Comparison of ENCODE assay signal across 8 cellular contexts in the genomic region with DNA sequence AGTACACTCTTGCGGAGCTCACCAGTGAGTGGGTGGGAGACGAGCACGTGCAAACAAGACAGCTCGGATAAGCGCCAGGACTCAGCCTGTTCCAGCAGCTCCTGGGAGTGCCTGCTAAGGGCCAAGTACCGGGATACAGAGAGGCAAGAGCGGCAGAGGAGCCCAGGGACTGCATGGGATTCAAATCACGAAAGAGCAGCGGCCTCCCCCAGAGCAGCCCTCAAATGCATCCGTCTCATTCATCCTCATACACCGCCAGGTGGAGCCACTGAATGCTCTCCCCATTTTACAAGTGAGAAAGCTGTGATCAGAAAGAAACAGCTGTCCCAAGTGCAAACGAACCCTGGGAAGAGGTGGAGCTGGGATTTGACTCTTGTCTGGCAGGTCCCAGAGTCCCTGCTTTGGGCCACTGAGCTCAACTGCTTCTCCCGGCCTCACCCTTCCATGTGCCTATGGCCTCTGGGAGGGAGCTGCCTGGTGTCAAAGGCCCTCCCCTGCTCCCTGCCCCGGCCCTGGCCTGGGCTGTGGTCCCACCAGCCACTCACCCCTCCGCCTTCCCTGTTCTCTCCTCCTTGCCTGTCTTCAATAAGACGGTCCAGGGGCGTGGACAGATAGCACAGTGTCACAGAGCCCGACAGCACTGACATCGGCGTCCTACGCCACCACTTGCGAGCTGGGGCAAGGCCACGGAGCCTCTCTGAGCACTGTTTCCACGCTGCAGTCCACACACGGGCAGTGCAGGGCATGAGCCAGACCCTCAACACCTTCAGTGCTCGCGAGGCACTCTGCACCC.
DNase-seq lines count a peak whose midpoint lies in the region; ATAC-seq, FAIRE-seq and TF ChIP-seq lines count a peak whose summit lies in the region.

No MANE protein-coding gene starts in this region.

- ATAC-seq in gastroesophageal sphincter (peak; percentile 65), pancreas (peak; percentile 41 to 64 (median 47)), GM18861 (IDR thresholded peaks at IDR 0.05; ENCODE audit: unreplicated experiment) (no peak)

- no peaks in the 10 kb centered on the region for H3K36me3 Mint-ChIP-seq in activated naive CD4-positive, alpha-beta T cell treated with anti-CD3 and anti-CD28 coated beads, Interleukin-2, amount 10 ng/mL, durations not matched to agents 7 days and 5 days

- TF ChIP-seq EP300 in gastroesophageal sphincter (IDR thresholded peaks at IDR 0.05): no peak

- peaks cover 67% of the 10 kb centered on the region for H3K27me3 Mint-ChIP-seq in activated naive CD4-positive, alpha-beta T cell treated with anti-CD3 and anti-CD28 coated beads, Interleukin-2, amount 10 ng/mL, durations not matched to agents 7 days and 5 days

- no peak overlapping the region for H3K4me3 Mint-ChIP-seq in activated naive CD4-positive, alpha-beta T cell treated with anti-CD3 and anti-CD28 coated beads, Interleukin-2, amount 10 ng/mL, durations not matched to agents 7 days and 5 days

- H3K27me3 ChIP-seq in Peyer's patch (no peaks in the 10 kb centered on the region), gastroesophageal sphincter (no peaks in the 10 kb centered on the region), pancreas (no peaks in the 10 kb centered on the region)

- TF ChIP-seq POLR2A in Peyer's patch (IDR thresholded peaks at IDR 0.05): no peak
- no peak for TF ChIP-seq POLR2A in gastroesophageal sphincter (IDR thresholded peaks at IDR 0.05)

- H3K36me3 ChIP-seq in Peyer's patch (no peaks in the 10 kb centered on the region), gastroesophageal sphincter (no peaks in the 10 kb centered on the region), pancreas (no peaks in the 10 kb centered on the region)

- H3K9me3 ChIP-seq in Peyer's patch (no peaks in the 10 kb centered on the region), gastroesophageal sphincter (no peaks in the 10 kb centered on the region), pancreas (no peaks in the 10 kb centered on the region)

- H3K4me3 ChIP-seq in Peyer's patch: no peak overlapping the region
- peak overlapping the region in 1 of 2 donors; percentile 20 for H3K4me3 ChIP-seq in gastroesophageal sphincter
- no peak overlapping the region for H3K4me3 ChIP-seq in pancreas

- H3K4me1 ChIP-seq in Peyer's patch (peaks cover 0 to 46% (median 0%) of the 10 kb centered on the region in 4 donors), gastroesophageal sphincter (peaks cover 0 to 24% (median 17%) of the 10 kb centered on the region in 3 donors), pancreas (peaks cover 0 to 8% (median 0%) of the 10 kb centered on the region in 3 donors)

- no peak for FAIRE-seq in D721Med (lab: Jason Lieb, UNC)
- FAIRE-seq in HTR-8/SVneo (lab: Jason Lieb, UNC): no peak
- FAIRE-seq in pancreas (lab: Jason Lieb, UNC): no peak

- no peaks in the 10 kb centered on the region for H3K9me3 Mint-ChIP-seq in activated naive CD4-positive, alpha-beta T cell treated with anti-CD3 and anti-CD28 coated beads, Interleukin-2, amount 10 ng/mL, durations not matched to agents 7 days and 5 days

- peak overlapping the region; percentile 24 for H3K27ac Mint-ChIP-seq in activated naive CD4-positive, alpha-beta T cell treated with anti-CD3 and anti-CD28 coated beads, Interleukin-2, amount 10 ng/mL, durations not matched to agents 7 days and 5 days

- WGBS in gastroesophageal sphincter (ENCODE audit: low coverage in 1 of 2), 2 donors: 30 to 36% methylated on average over 9 to 19 of the region's 27 CpGs
- WGBS in pancreas, 2 donors: 67 to 72% methylated on average over 27 of the region's 27 CpGs

- TF ChIP-seq CTCF in D721Med (IDR thresholded peaks at IDR 0.05; ENCODE audit: insufficient read depth, missing control alignments) (peak; percentile 66), Peyer's patch (IDR thresholded peaks at IDR 0.05) (peak in 4 of 6 experiments; percentile 54 to 72 (median 70)), gastroesophageal sphincter (IDR thresholded peaks at IDR 0.05) (peak in 3 of 4 experiments; percentile 52 to 70 (median 53)), pancreas (IDR thresholded peaks at IDR 0.05) (peak in 3 of 4 donors; percentile 25 to 54 (median 43))

- intact Hi-C loops in pancreas (cut with DNase I): no loop called here

- DNase-seq in D721Med (ENCODE audit: insufficient read length, low spot score) (no peak), HTR-8/SVneo (ENCODE audit: insufficient read length, low spot score) (peak; percentile 68), Peyer's patch (peak; percentile 38 to 82 (median 68)), pancreas (peak in 3 of 6 donors; percentile 29 to 58 (median 47)), GF-D8 (lab: John Stamatoyannopoulos, UW) (no peak)
- peak; percentile 73 for DNase-seq in activated naive CD4-positive, alpha-beta T cell treated with anti-CD3 and anti-CD28 coated beads, Interleukin-2, amount 10 ng/mL, durations not matched to agents 7 days and 5 days

- H3K27ac ChIP-seq in Peyer's patch: no peak overlapping the region
- peak overlapping the region in 3 of 4 donors; percentile 10 to 66 (median 53) for H3K27ac ChIP-seq in gastroesophageal sphincter
- no peak overlapping the region for H3K27ac ChIP-seq in pancreas

- CTCF ChIA-PET in activated naive CD4-positive, alpha-beta T cell treated with anti-CD3 and anti-CD28 coated beads, Interleukin-2, amount 10 ng/mL, durations not matched to agents 7 days and 5 days (lab: Charles Lee): interaction anchor here (0.6 to 3.6 kb wide), 22 partner anchors 8 to 629 kb away, joined by 3 to 46 read pairs (median 4); partner anchors contain the start of gene YWHAQ

- peaks cover 8% of the 10 kb centered on the region for H3K4me1 Mint-ChIP-seq in activated naive CD4-positive, alpha-beta T cell treated with anti-CD3 and anti-CD28 coated beads, Interleukin-2, amount 10 ng/mL, durations not matched to agents 7 days and 5 days

Comparison
In these comparisons a context has a peak if more than half of its experiments do, and no peak if none do; other contexts are left out.
1. DNase-seq: peak in HTR-8/SVneo (single experiment), Peyer's patch (3 of 3) and activated naive CD4-positive, alpha-beta T cell treated with anti-CD3 and anti-CD28 coated beads, Interleukin-2, amount 10 ng/mL, durations not matched to agents 7 days and 5 days (single experiment); none in D721Med (single experiment) and GF-D8 (single experiment).
2. H3K27ac ChIP-seq: peak in gastroesophageal sphincter (3 of 4); none in Peyer's patch (0 of 4) and pancreas (0 of 4).
3. Peak in every context shown above with its lines, with median percentiles within 50 percentile points of each other: CTCF ChIP-seq.